ENCODE assay signal across 1 cellular context in the genomic region with DNA sequence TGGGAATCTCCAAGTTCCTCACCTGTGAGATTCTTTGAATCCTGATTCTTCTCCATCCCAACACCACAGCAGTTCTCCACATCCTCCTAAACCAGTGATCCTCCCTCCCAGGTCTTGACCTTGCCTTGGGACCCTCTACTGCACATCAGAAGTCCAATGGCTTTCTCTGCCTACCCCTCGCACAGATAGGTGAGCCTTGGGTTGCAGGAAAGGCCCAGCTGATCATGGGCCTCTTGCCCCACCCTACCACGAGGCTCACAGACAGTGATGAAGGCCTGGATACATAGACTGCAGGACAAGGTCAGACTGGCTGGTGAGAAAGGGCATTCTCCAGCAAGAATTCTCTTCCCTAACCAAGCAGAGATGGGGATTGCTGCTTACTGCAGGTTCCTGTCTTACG.
TF ChIP-seq lines count a peak whose summit lies in the region.

No MANE protein-coding gene starts in this region.

TF ChIP-seq in H1, 55 proteins besides CTCF, POLR2A, EP300 and RAD21:
- TF ChIP-seq HDAC6 (IDR thresholded peaks at IDR 0.05; ENCODE audit: low read depth, low read length) = no peak
